In the genomic region with DNA sequence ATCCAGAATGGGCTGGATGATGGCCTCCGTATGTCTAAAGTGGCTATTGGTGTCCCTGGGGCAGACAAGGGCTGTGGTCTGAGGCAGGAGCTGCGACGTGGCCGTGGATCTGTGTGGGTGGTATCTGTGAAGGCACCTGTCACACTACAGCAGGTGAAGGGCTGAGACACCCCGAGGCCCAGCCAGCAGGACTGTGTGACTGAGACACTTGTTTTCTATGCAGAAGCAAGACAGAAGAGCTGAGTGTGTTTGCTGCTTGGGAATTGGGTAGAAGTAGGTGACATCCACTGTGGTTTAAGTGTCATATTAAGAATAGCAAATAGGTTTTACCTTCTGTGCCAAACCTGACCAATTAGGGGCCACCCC, we compare ENCODE assay signal across 10 cellular contexts. TPM values are rescaled to one million over a fixed set of nuclear protein-coding genes. Genes with fewer than 3 reads are reported as not detected.
DNase-seq lines count a peak whose midpoint lies in the region; ATAC-seq, FAIRE-seq and TF ChIP-seq lines count a peak whose summit lies in the region.
"Had no signal": no experiment of that assay in that cellular context is flagged by ENCODE, and none has a peak within 500 bp of the region (broad histone marks: within the 10 kb centered on the region; RNA-seq: fewer than 3 reads in every experiment).

No MANE protein-coding gene starts in this region.

- intact Hi-C loops in activated CD4-positive, alpha-beta T cell treated with anti-CD3 and anti-CD28 coated beads for 36 hours (cut with DNase I, micrococcal nuclease): no loop called here

- H3K36me3 ChIP-seq in astrocyte (ENCODE audit: insufficient read depth, low read length): no peaks in the 10 kb centered on the region
- no peaks in the 10 kb centered on the region for H3K36me3 ChIP-seq in mesodermal cell (ENCODE audit: control insufficient read depth, insufficient read depth, low read length)
- no peaks in the 10 kb centered on the region for H3K36me3 ChIP-seq in thoracic aorta

- H3K4me3 ChIP-seq in astrocyte (ENCODE audit: insufficient read depth, low read depth, low read length): no peak overlapping the region
- no peak overlapping the region for H3K4me3 ChIP-seq in mesodermal cell (ENCODE audit: extremely low read depth, insufficient read depth, low read length, poor library complexity, severe bottlenecking)
- H3K4me3 ChIP-seq in thoracic aorta: no peak overlapping the region

- H3K9me3 ChIP-seq in astrocyte (ENCODE audit: insufficient read depth, low read depth, low read length) (no peaks in the 10 kb centered on the region), mesodermal cell (ENCODE audit: control insufficient read depth, low read length) (no peaks in the 10 kb centered on the region), thoracic aorta (no peaks in the 10 kb centered on the region)

- ATAC-seq in activated CD4-positive, alpha-beta T cell treated with anti-CD3 and anti-CD28 coated beads for 36 hours: peak; percentile 47
- ATAC-seq in thoracic aorta (ENCODE audit: insufficient number of reproducible peaks, low FRiP score, low read depth): no peak

- peak overlapping the region; percentile 61 for H3K4me2 ChIP-seq in astrocyte (ENCODE audit: low read length)

- H3K27me3 Mint-ChIP-seq in activated CD4-positive, alpha-beta T cell treated with anti-CD3 and anti-CD28 coated beads for 36 hours: no peaks in the 10 kb centered on the region
- H3K27me3 Mint-ChIP-seq in astrocyte (ENCODE audit: low read depth, unreplicated experiment): peaks cover 4% of the 10 kb centered on the region

- no peaks in the 10 kb centered on the region for H3K79me2 ChIP-seq in astrocyte (ENCODE audit: insufficient read depth, low read length)

- H3K9me3 Mint-ChIP-seq in activated CD4-positive, alpha-beta T cell treated with anti-CD3 and anti-CD28 coated beads for 36 hours (ENCODE audit: low read depth): no peaks in the 10 kb centered on the region
- peaks cover 2% of the 10 kb centered on the region for H3K9me3 Mint-ChIP-seq in astrocyte (ENCODE audit: unreplicated experiment)

- no peaks in the 10 kb centered on the region for H4K20me1 ChIP-seq in astrocyte (ENCODE audit: insufficient read depth, low read length)

- H3K36me3 Mint-ChIP-seq in activated CD4-positive, alpha-beta T cell treated with anti-CD3 and anti-CD28 coated beads for 36 hours (ENCODE audit: low read depth): peaks cover 31% of the 10 kb centered on the region
- H3K36me3 Mint-ChIP-seq in astrocyte (ENCODE audit: low read depth, unreplicated experiment): peaks cover 20% of the 10 kb centered on the region

- H3K4me1 Mint-ChIP-seq in activated CD4-positive, alpha-beta T cell treated with anti-CD3 and anti-CD28 coated beads for 36 hours: peaks cover 24% of the 10 kb centered on the region
- H3K4me1 Mint-ChIP-seq in astrocyte (ENCODE audit: low read depth, unreplicated experiment): peaks cover 11% of the 10 kb centered on the region

- H3K4me3 Mint-ChIP-seq in activated CD4-positive, alpha-beta T cell treated with anti-CD3 and anti-CD28 coated beads for 36 hours: no peak overlapping the region
- H3K4me3 Mint-ChIP-seq in astrocyte (ENCODE audit: unreplicated experiment): no peak overlapping the region

- no peaks in the 10 kb centered on the region for H3K27me3 ChIP-seq in astrocyte (ENCODE audit: insufficient read depth, low read length)
- no peaks in the 10 kb centered on the region for H3K27me3 ChIP-seq in thoracic aorta (replicated peaks; ENCODE audit: insufficient read depth)

- WGBS in mesodermal cell (ENCODE audit: insufficient coverage in 2 of 2), 2 experiments: 86 to 100% methylated on average over 2 to 5 of the region's 5 CpGs

- no peak for FAIRE-seq in astrocyte (lab: Jason Lieb, UNC)

- H3K9ac ChIP-seq in astrocyte (ENCODE audit: low read length): no peak overlapping the region

- H2AFZ ChIP-seq in astrocyte (ENCODE audit: low read depth, low read length): no peak overlapping the region

- peak overlapping the region; percentile 74 for H3K27ac Mint-ChIP-seq in activated CD4-positive, alpha-beta T cell treated with anti-CD3 and anti-CD28 coated beads for 36 hours
- peak overlapping the region; percentile 73 for H3K27ac Mint-ChIP-seq in astrocyte (ENCODE audit: unreplicated experiment)

- H3K4me1 ChIP-seq in astrocyte (ENCODE audit: insufficient read depth, low read length) (peaks cover 16% of the 10 kb centered on the region), mesodermal cell (ENCODE audit: control insufficient read depth, insufficient read depth, low read length, poor library complexity, severe bottlenecking) (peaks cover 12% of the 10 kb centered on the region), thoracic aorta (ENCODE audit: control insufficient read depth in 1 of 2, low read depth in 2 of 2) (peaks cover 6 to 17% of the 10 kb centered on the region in 2 donors)

- H3K27ac ChIP-seq in astrocyte (ENCODE audit: low read depth, low read length) (no peak overlapping the region), mesodermal cell (ENCODE audit: low read depth, low read length, severe bottlenecking) (peak overlapping the region; percentile 81), thoracic aorta (peak overlapping the region; percentile 27 to 51)

- TF ChIP-seq CTCF in astrocyte (IDR thresholded peaks at IDR 0.05; ENCODE audit: insufficient read depth, low read depth, low read length) (no peak), thoracic aorta (IDR thresholded peaks at IDR 0.05) (no peak), GM10266 (IDR thresholded peaks at IDR 0.05; ENCODE audit: control insufficient read depth, insufficient read depth, low read depth, missing control alignments) (no peak)

- POLR2A ChIA-PET in activated CD4-positive, alpha-beta T cell treated with anti-CD3 and anti-CD28 coated beads for 36 hours (lab: Charles Lee): no interaction called here

- CTCF ChIA-PET in activated CD4-positive, alpha-beta T cell treated with anti-CD3 and anti-CD28 coated beads for 36 hours (lab: Charles Lee): interaction anchor here (0.6 to 1.5 kb wide), 4 partner anchors 76 to 1068 kb away, joined by 3 to 4 read pairs (median 3); no protein-coding TSS in a partner anchor

- peak; percentile 17 for DNase-seq in activated CD4-positive, alpha-beta T cell treated with anti-CD3 and anti-CD28 coated beads for 36 hours
- no peak for DNase-seq in activated CD4-positive, alpha-beta T cell treated with anti-CD3 and anti-CD28 coated beads, Interleukin-2, amount 50 U/mL, for 48 hours
- no peak for DNase-seq in astrocyte (ENCODE audit: low read depth)
- DNase-seq in thoracic aorta (ENCODE audit: low spot score): no peak
- no peak for DNase-seq in DMS114 treated with DMSO at 0.1 percent for 48 hours (lab: John Stamatoyannopoulos, UW; ENCODE audit: unreplicated experiment)
- DNase-seq in stimulated activated CD4-positive, alpha-beta T cell treated with anti-CD3 and anti-CD28 coated beads, Interleukin-2, amount 100 ng/mL, for 24 hours: no peak
- DNase-seq in GM10266 (ENCODE audit: extremely low spot score): no peak
- DNase-seq: MM.1S; stimulated activated naive CD4-positive, alpha-beta T cell had no signal

RNA-seq across cellular contexts. Expression of a gene that starts 35.0 kb away (rescaled TPM):
- total RNA-seq in activated CD4-positive, alpha-beta T cell treated with anti-CD3 and anti-CD28 coated beads for 36 hours: 10 to 100 TPM; 26.3 to 27.1 TPM
- total RNA-seq in astrocyte (4.3 and 5.6 TPM in 2 replicates), thoracic aorta (10 to 100 TPM in 1 of 2 donors, 1 to 10 TPM in 1; 7.0 to 17.6 TPM)
- polyA plus RNA-seq in mesodermal cell (2013, experiment 1 of 2): 6.6 TPM
- polyA plus RNA-seq in mesodermal cell (2013, experiment 2 of 2): 7.3 TPM

RNA-seq across cellular contexts. Expression of a gene that starts 51.0 kb away (rescaled TPM):
- 10 to 100 TPM; 12.5 to 17.8 TPM for total RNA-seq in activated CD4-positive, alpha-beta T cell treated with anti-CD3 and anti-CD28 coated beads for 36 hours
- total RNA-seq in astrocyte (25.4 and 31.2 TPM in 2 replicates), thoracic aorta (10 to 100 TPM; 37.3 to 47.2 TPM)
- polyA plus RNA-seq in mesodermal cell (2013, experiment 1 of 2): 24.8 TPM
- polyA plus RNA-seq in mesodermal cell (2013, experiment 2 of 2): 29.8 TPM
